ENCODE assay signal across 2 cellular contexts in genomic region chr11:12767577-12767976, GRCh38.
TF ChIP-seq lines count a peak whose summit lies in the region.

No MANE protein-coding gene starts in this region.

TF ChIP-seq in HepG2, 621 proteins besides CTCF, POLR2A, EP300 and RAD21 (continues in another document):
- TF ChIP-seq CEBPZ (IDR thresholded peaks at IDR 0.05; ENCODE audit: low read length) (no peak), ATF7 (IDR thresholded peaks at IDR 0.05) (no peak), ATF7 (CRISPR knock-in tag; IDR thresholded peaks at IDR 0.05) (no peak), FOXM1 (CRISPR knock-in tag; IDR thresholded peaks at IDR 0.05) (no peak), NKX3-1 (CRISPR knock-in tag; IDR thresholded peaks at IDR 0.05) (no peak), PAXIP1 (CRISPR knock-in tag; conservative IDR thresholded peaks at IDR 0.05) (0 out of 2 replicates have a peak, but pooled peaks have one; percentile 33), RXRA (CRISPR knock-in tag; IDR thresholded peaks at IDR 0.05) (no peak), MXI1 (IDR thresholded peaks at IDR 0.05; ENCODE audit: borderline replicate concordance, low read depth, low read length) (no peak), U2AF1 (optimal IDR thresholded peaks at IDR 0.05; ENCODE audit: low read depth, low read length) (no peak), HNF4A (CRISPR knock-in tag; IDR thresholded peaks at IDR 0.05) (peak; percentile 60)
- TF ChIP-seq, protein P1, sequence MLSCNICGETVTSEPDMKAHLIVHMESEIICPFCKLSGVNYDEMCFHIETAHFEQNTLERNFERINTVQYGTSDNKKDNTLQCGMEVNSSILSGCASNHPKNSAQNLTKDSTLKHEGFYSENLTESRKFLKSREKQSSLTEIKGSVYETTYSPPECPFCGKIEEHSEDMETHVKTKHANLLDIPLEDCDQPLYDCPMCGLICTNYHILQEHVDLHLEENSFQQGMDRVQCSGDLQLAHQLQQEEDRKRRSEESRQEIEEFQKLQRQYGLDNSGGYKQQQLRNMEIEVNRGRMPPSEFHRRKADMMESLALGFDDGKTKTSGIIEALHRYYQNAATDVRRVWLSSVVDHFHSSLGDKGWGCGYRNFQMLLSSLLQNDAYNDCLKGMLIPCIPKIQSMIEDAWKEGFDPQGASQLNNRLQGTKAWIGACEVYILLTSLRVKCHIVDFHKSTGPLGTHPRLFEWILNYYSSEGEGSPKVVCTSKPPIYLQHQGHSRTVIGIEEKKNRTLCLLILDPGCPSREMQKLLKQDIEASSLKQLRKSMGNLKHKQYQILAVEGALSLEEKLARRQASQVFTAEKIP (CRISPR knock-in tag; IDR thresholded peaks at IDR 0.05; ENCODE audit: borderline replicate concordance), result no peak
- TF ChIP-seq, protein P2, sequence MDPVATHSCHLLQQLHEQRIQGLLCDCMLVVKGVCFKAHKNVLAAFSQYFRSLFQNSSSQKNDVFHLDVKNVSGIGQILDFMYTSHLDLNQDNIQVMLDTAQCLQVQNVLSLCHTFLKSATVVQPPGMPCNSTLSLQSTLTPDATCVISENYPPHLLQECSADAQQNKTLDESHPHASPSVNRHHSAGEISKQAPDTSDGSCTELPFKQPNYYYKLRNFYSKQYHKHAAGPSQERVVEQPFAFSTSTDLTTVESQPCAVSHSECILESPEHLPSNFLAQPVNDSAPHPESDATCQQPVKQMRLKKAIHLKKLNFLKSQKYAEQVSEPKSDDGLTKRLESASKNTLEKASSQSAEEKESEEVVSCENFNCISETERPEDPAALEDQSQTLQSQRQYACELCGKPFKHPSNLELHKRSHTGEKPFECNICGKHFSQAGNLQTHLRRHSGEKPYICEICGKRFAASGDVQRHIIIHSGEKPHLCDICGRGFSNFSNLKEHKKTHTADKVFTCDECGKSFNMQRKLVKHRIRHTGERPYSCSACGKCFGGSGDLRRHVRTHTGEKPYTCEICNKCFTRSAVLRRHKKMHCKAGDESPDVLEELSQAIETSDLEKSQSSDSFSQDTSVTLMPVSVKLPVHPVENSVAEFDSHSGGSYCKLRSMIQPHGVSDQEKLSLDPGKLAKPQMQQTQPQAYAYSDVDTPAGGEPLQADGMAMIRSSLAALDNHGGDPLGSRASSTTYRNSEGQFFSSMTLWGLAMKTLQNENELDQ (CRISPR knock-in tag; IDR thresholded peaks at IDR 0.05; ENCODE audit: borderline replicate concordance), result no peak

TF ChIP-seq in GM12891, 5 proteins besides CTCF, POLR2A, EP300 and RAD21 (continued from another document):
- TF ChIP-seq PAX5 (IDR thresholded peaks at IDR 0.05; ENCODE audit: insufficient read depth, low read length, severe bottlenecking) (no peak), POLR2AphosphoS5 (IDR thresholded peaks at IDR 0.05; ENCODE audit: low read depth, low read length) (no peak), POU2F2 (IDR thresholded peaks at IDR 0.05; ENCODE audit: low read depth, low read length) (no peak), SPI1 (IDR thresholded peaks at IDR 0.05; ENCODE audit: low read depth, low read length) (no peak)
TF ChIP-seq in GM12891: peak in this region for 0.
